Comparison of ENCODE assay signal across 1 cellular context in the genomic region with DNA sequence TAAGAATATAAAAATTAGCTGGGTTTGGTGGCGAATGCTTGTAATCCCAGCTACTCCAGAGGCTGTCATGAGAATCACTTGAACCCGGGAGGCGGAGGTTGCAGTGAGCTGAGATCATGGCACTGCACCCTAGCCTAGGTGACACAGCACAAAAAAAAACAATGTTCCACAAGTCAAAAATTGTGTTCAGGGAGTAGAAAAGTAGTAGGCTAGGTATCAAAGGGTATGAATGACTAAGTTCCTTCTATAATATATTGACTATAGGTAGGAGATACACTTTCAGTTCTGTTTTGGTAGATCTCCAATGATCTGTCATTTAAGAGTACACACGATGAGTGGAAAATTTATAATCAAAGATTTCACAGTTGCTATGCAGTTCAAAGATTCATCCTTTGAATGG.
A peak's percentile ranks its signal among the peaks of the same experiment; 100 is the strongest.
TF ChIP-seq lines count a peak whose summit lies in the region.

No MANE protein-coding gene starts in this region.

TF ChIP-seq in K562, 482 proteins besides CTCF, POLR2A, EP300 and RAD21:
- TF ChIP-seq YY1 (IDR thresholded peaks at IDR 0.05; ENCODE audit: borderline replicate concordance in 1 of 3, control insufficient read depth in 1 of 3, extremely low read depth in 1 of 3, insufficient read depth in 3 of 3, insufficient read length in 1 of 3, insufficient replicate concordance in 2 of 3, low read depth in 1 of 3, low read length in 2 of 3) = peak in 1 of 3 experiments; percentile 10
- TF ChIP-seq JUND (IDR thresholded peaks at IDR 0.05; ENCODE audit: borderline replicate concordance, low read depth, low read length) = 0 out of 2 replicates have a peak, but pooled peaks have one; percentile 17
- no peak for TF ChIP-seq JUND (tag; IDR thresholded peaks at IDR 0.05; ENCODE audit: borderline replicate concordance, low read depth, low read length)
- no peak for TF ChIP-seq ZZZ3 (IDR thresholded peaks at IDR 0.05)
- peak; percentile 58 for TF ChIP-seq MAFG (tag; conservative IDR thresholded peaks at IDR 0.05)
- TF ChIP-seq FOXP1 (CRISPR knock-in tag; IDR thresholded peaks at IDR 0.05) = no peak
- TF ChIP-seq C11orf30 (IDR thresholded peaks at IDR 0.05; ENCODE audit: low read depth) = peak; percentile 53; the same call in 1 of the 2 replicates
- peak; percentile 50; the same call in 1 of the 2 replicates for TF ChIP-seq ZNF316 (IDR thresholded peaks at IDR 0.05)
- TF ChIP-seq ZNF212 (CRISPR knock-in tag; IDR thresholded peaks at IDR 0.05) = no peak
- TF ChIP-seq, protein P1, sequence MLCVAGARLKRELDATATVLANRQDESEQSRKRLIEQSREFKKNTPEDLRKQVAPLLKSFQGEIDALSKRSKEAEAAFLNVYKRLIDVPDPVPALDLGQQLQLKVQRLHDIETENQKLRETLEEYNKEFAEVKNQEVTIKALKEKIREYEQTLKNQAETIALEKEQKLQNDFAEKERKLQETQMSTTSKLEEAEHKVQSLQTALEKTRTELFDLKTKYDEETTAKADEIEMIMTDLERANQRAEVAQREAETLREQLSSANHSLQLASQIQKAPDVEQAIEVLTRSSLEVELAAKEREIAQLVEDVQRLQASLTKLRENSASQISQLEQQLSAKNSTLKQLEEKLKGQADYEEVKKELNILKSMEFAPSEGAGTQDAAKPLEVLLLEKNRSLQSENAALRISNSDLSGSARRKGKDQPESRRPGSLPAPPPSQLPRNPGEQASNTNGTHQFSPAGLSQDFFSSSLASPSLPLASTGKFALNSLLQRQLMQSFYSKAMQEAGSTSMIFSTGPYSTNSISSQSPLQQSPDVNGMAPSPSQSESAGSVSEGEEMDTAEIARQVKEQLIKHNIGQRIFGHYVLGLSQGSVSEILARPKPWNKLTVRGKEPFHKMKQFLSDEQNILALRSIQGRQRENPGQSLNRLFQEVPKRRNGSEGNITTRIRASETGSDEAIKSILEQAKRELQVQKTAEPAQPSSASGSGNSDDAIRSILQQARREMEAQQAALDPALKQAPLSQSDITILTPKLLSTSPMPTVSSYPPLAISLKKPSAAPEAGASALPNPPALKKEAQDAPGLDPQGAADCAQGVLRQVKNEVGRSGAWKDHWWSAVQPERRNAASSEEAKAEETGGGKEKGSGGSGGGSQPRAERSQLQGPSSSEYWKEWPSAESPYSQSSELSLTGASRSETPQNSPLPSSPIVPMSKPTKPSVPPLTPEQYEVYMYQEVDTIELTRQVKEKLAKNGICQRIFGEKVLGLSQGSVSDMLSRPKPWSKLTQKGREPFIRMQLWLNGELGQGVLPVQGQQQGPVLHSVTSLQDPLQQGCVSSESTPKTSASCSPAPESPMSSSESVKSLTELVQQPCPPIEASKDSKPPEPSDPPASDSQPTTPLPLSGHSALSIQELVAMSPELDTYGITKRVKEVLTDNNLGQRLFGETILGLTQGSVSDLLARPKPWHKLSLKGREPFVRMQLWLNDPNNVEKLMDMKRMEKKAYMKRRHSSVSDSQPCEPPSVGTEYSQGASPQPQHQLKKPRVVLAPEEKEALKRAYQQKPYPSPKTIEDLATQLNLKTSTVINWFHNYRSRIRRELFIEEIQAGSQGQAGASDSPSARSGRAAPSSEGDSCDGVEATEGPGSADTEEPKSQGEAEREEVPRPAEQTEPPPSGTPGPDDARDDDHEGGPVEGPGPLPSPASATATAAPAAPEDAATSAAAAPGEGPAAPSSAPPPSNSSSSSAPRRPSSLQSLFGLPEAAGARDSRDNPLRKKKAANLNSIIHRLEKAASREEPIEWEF (CRISPR knock-in tag; IDR thresholded peaks at IDR 0.05) = no peak
- peak; percentile 22; the same call in 1 of the 2 replicates for TF ChIP-seq SMARCA4 (IDR thresholded peaks at IDR 0.05)
- TF ChIP-seq, protein P2, sequence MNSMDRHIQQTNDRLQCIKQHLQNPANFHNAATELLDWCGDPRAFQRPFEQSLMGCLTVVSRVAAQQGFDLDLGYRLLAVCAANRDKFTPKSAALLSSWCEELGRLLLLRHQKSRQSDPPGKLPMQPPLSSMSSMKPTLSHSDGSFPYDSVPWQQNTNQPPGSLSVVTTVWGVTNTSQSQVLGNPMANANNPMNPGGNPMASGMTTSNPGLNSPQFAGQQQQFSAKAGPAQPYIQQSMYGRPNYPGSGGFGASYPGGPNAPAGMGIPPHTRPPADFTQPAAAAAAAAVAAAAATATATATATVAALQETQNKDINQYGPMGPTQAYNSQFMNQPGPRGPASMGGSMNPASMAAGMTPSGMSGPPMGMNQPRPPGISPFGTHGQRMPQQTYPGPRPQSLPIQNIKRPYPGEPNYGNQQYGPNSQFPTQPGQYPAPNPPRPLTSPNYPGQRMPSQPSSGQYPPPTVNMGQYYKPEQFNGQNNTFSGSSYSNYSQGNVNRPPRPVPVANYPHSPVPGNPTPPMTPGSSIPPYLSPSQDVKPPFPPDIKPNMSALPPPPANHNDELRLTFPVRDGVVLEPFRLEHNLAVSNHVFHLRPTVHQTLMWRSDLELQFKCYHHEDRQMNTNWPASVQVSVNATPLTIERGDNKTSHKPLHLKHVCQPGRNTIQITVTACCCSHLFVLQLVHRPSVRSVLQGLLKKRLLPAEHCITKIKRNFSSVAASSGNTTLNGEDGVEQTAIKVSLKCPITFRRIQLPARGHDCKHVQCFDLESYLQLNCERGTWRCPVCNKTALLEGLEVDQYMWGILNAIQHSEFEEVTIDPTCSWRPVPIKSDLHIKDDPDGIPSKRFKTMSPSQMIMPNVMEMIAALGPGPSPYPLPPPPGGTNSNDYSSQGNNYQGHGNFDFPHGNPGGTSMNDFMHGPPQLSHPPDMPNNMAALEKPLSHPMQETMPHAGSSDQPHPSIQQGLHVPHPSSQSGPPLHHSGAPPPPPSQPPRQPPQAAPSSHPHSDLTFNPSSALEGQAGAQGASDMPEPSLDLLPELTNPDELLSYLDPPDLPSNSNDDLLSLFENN (IDR thresholded peaks at IDR 0.05; ENCODE audit: low read depth in 2 of 2, low read length in 2 of 2) = no peak
- peak; percentile 63 for TF ChIP-seq NFE2 (IDR thresholded peaks at IDR 0.05; ENCODE audit: low read depth)
- 0 out of 2 replicates have a peak, but pooled peaks have one; percentile 33 for TF ChIP-seq NFE2L1 (tag; IDR thresholded peaks at IDR 0.05; ENCODE audit: borderline replicate concordance, low read depth)
- TF ChIP-seq ZNF282 (CRISPR knock-in tag; IDR thresholded peaks at IDR 0.05) = no peak
- no peak for TF ChIP-seq EGR1 (conservative IDR thresholded peaks at IDR 0.05)
- TF ChIP-seq NUFIP1 (IDR thresholded peaks at IDR 0.05; ENCODE audit: partially characterized antibody) = no peak
- TF ChIP-seq SMARCE1 (IDR thresholded peaks at IDR 0.05) = no peak
- no peak for TF ChIP-seq ZEB2 (IDR thresholded peaks at IDR 0.05)
- TF ChIP-seq ZNF224 (CRISPR knock-in tag; IDR thresholded peaks at IDR 0.05) = no peak
